In genomic region chr1:107323765-107324164, GRCh38 we compare ENCODE assay signal across 19 cellular contexts.
"Had no signal": no experiment of that assay in that cellular context is flagged by ENCODE, and none has a peak within 500 bp of the region (broad histone marks: within the 10 kb centered on the region; RNA-seq: fewer than 3 reads in every experiment).

No MANE protein-coding gene starts in this region.

- H3K36me3 ChIP-seq: SJSA1 had no signal

- H3K27ac ChIP-seq: SJSA1 had no signal

- DNase-seq: KBM-7, MV-4-11, NCI-H1048, NCI-H1105, NCI-H1417, NCI-H1436 treated with DMSO at 0.1 percent for 48 hours, NCI-H1694, NCI-H187 treated with DMSO at 0.1 percent for 48 hours, NCI-H2029 treated with DMSO at 0.1 percent for 48 hours, NCI-H226, NCI-H510A, NCI-H524 treated with DMSO at 0.1 percent for 48 hours, NCI-H774, Right ventricle myocardium superior, RPMI8226, SIG-M5, SK-N-SH, T-helper 1 cell had no signal

- H3K4me3 ChIP-seq: SJSA1 had no signal

- H3K9me3 ChIP-seq: SJSA1, SK-N-SH had no signal

- H3K4me1 ChIP-seq: SJSA1 had no signal
